24 cellular contexts compared by ENCODE assay signal in the genomic region with DNA sequence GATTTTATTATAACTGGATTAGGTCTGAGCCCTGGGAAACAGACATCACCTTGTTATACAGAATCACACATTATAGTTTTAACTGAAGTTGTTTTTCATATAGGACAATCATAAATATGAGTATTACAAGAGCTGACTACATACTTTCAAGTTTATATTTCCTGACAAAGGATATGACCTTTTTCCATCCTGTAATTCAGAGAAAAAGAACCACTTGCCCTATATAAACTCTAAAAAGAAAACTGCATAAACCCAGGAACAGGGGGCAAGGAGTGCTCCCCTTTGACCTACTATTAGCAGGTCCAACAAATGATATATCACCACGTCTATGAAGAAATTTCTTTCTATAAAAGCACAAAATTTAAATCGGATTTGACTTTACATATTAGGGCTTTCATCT.
"Had no signal": no experiment of that assay in that cellular context is flagged by ENCODE, and none has a peak within 500 bp of the region (broad histone marks: within the 10 kb centered on the region; RNA-seq: fewer than 3 reads in every experiment).

No MANE protein-coding gene starts in this region.

- DNase-seq: effector CD8-positive, alpha-beta T cell; effector memory CD8-positive, alpha-beta T cell; endodermal cell; foreskin keratinocyte; heart left ventricle; hypothalamus; immature natural killer cell; islet precursor cell; kidney; kidney glomerular epithelial cell; left colon; left ventricle myocardium superior; lower lobe of right lung; mucosa of descending colon; naive B cell; naive thymus-derived CD8-positive, alpha-beta T cell had no signal

- ATAC-seq: effector memory CD8-positive, alpha-beta T cell; foreskin keratinocyte; gastroesophageal sphincter; left colon; left lobe of liver; left ventricle myocardium superior; lower lobe of right lung; mucosa of descending colon; naive thymus-derived CD8-positive, alpha-beta T cell had no signal

- H3K4me1 ChIP-seq: foreskin keratinocyte, gastroesophageal sphincter, lower lobe of right lung had no signal

- H3K79me2 ChIP-seq: hepatocyte had no signal

- H2AFZ ChIP-seq: hepatocyte had no signal

- H3K27ac ChIP-seq: coronary artery, esophagus muscularis mucosa, foreskin keratinocyte, gastroesophageal sphincter, heart left ventricle, hepatocyte, lower lobe of right lung had no signal

- H3K4me2 ChIP-seq: hepatocyte had no signal

- FAIRE-seq: colon, endometrium, frontal cortex, kidney had no signal

- H3K4me3 ChIP-seq: coronary artery, esophagus muscularis mucosa, gastroesophageal sphincter, heart left ventricle, hepatocyte, lower lobe of right lung, mucosa of descending colon had no signal

- H3K9me3 ChIP-seq: esophagus muscularis mucosa, gastroesophageal sphincter, heart left ventricle, lower lobe of right lung, mucosa of descending colon had no signal

- H3K27me3 ChIP-seq: esophagus muscularis mucosa, foreskin keratinocyte, gastroesophageal sphincter, heart left ventricle, hepatocyte had no signal
